Comparison of ENCODE assay signal across 19 cellular contexts in the genomic region with DNA sequence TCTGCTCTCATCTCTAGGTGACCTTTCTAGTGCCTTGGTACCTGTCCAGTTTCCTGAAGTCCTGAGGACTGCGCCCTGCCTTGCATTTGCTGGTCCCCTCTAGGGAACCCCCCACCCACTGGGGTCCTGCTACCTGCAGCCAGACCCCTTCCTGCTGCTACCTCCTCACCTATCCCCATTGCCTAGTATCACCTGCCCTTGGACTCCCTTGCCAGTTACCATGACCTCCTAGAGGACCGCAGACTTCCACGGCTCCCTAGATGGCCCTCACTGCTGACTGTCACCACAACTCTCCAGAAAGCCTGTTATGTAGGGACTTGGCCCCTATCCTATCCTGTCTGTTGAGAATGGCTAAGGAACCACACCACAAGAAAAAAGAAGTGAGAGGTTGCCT.
A peak's percentile ranks its signal among the peaks of the same experiment; 100 is the strongest.
DNase-seq lines count a peak whose midpoint lies in the region; ATAC-seq, FAIRE-seq and TF ChIP-seq lines count a peak whose summit lies in the region.
"Had no signal": no experiment of that assay in that cellular context is flagged by ENCODE, and none has a peak within 500 bp of the region (broad histone marks: within the 10 kb centered on the region; RNA-seq: fewer than 3 reads in every experiment).

No MANE protein-coding gene starts in this region.

- TF ChIP-seq EP300 in HepG2 (IDR thresholded peaks at IDR 0.05; ENCODE audit: low read depth in 2 of 2, low read length in 2 of 2) (no peak), HepG2 (CRISPR knock-in tag; IDR thresholded peaks at IDR 0.05; ENCODE audit: borderline replicate concordance) (no peak), gastroesophageal sphincter (IDR thresholded peaks at IDR 0.05) (no peak)

- H3K27ac ChIP-seq in HepG2 (ENCODE audit: extremely low read length, insufficient read depth, low read length) (no peak overlapping the region), right lobe of liver (no peak overlapping the region), gastroesophageal sphincter (peak overlapping the region in 3 of 4 donors; percentile 66 to 74 (median 72)), vagina (peak overlapping the region; percentile 59)
- H3K27ac ChIP-seq: BLaER1 treated with 17β-estradiol and CSF1 and Interleukin-3, amounts not matched to agents 10 nM and 100 nM; suprapubic skin had no signal

- H3K9ac ChIP-seq in HepG2 (ENCODE audit: insufficient read depth, low read depth, low read length): no peak overlapping the region
- H3K9ac ChIP-seq: BLaER1 treated with 17β-estradiol and CSF1 and Interleukin-3, amounts not matched to agents 10 nM and 100 nM had no signal

- peaks cover 5% of the 10 kb centered on the region for H3K9me3 Mint-ChIP-seq in nephron
- no peaks in the 10 kb centered on the region for H3K9me3 Mint-ChIP-seq in natural killer cell treated with Interleukin-12 subunit alpha and Interleukin-12 subunit beta and Interleukin-15 and Interleukin-18, amount 100 ng/mL, for 72 hours
- no peaks in the 10 kb centered on the region for H3K9me3 Mint-ChIP-seq in activated CD8-positive, alpha-beta T cell treated with anti-CD3 and anti-CD28 coated beads for 36 hours
- H3K9me3 Mint-ChIP-seq: activated naive CD8-positive, alpha-beta T cell treated with anti-CD3 and anti-CD28 coated beads, Interleukin-2, amount 50 U/mL, for 24 hours had no signal

- ATAC-seq in HepG2 (peak; percentile 49; the same call in 2 of the 3 replicates), right lobe of liver (no peak), gastroesophageal sphincter (peak; percentile 2), GM21529 (IDR thresholded peaks at IDR 0.05; ENCODE audit: unreplicated experiment) (no peak)
- no peak for ATAC-seq in natural killer cell treated with Interleukin-12 subunit alpha and Interleukin-12 subunit beta and Interleukin-15 and Interleukin-18, amount 100 ng/mL, for 72 hours
- ATAC-seq in activated CD8-positive, alpha-beta T cell treated with anti-CD3 and anti-CD28 coated beads for 36 hours: no peak
- ATAC-seq: activated naive CD8-positive, alpha-beta T cell treated with anti-CD3 and anti-CD28 coated beads, Interleukin-2, amount 50 U/mL, for 24 hours had no signal

- no TSS peak for BruUV-seq in HepG2 (replicated peaks; lab: Mats Ljungman, UMichigan)

- H3K27me3 ChIP-seq in HepG2 (ENCODE audit: control insufficient read depth in 1 of 2, insufficient read depth in 2 of 2, low read length in 2 of 2): no peaks in the 10 kb centered on the region
- H3K27me3 ChIP-seq in right lobe of liver: no peaks in the 10 kb centered on the region
- H3K27me3 ChIP-seq in gastroesophageal sphincter: no peaks in the 10 kb centered on the region
- no peaks in the 10 kb centered on the region for H3K27me3 ChIP-seq in vagina
- H3K27me3 ChIP-seq: suprapubic skin had no signal

- in situ Hi-C loops in HepG2 (cut with HindIII; ENCODE audit: extremely low pct_ligation_motif_present, low pct_unique_long_range_greater_than_20kb): no loop called here

- FAIRE-seq in HepG2 (lab: Jason Lieb, UNC): no peak
- FAIRE-seq: frontal cortex had no signal

- no peak overlapping the region for H3K4me3 ChIP-seq in HepG2 (replicated peaks in 1 of 3; ENCODE audit: insufficient read depth in 1 of 3, low read depth in 2 of 3, low read length in 3 of 3)
- H3K4me3 ChIP-seq in right lobe of liver: no peak overlapping the region
- no peak overlapping the region for H3K4me3 ChIP-seq in gastroesophageal sphincter
- no peak overlapping the region for H3K4me3 ChIP-seq in vagina
- H3K4me3 ChIP-seq: BLaER1 treated with 17β-estradiol and CSF1 and Interleukin-3, amounts not matched to agents 10 nM and 100 nM; suprapubic skin had no signal

- H2AFZ ChIP-seq in HepG2 (ENCODE audit: low read length): no peak overlapping the region

- H3K36me3 Mint-ChIP-seq in nephron (ENCODE audit: low read depth): no peaks in the 10 kb centered on the region
- H3K36me3 Mint-ChIP-seq in natural killer cell treated with Interleukin-12 subunit alpha and Interleukin-12 subunit beta and Interleukin-15 and Interleukin-18, amount 100 ng/mL, for 72 hours: no peaks in the 10 kb centered on the region
- no peaks in the 10 kb centered on the region for H3K36me3 Mint-ChIP-seq in activated CD8-positive, alpha-beta T cell treated with anti-CD3 and anti-CD28 coated beads for 36 hours (ENCODE audit: low read depth)

- 100% methylated on average over 1 of the region's 3 CpGs for WGBS in HepG2 (ENCODE audit: low lambda C conversion rate)
- WGBS in right lobe of liver (ENCODE audit: insufficient coverage, low coverage, low lambda C conversion rate, missing lambda C conversion rate): 52% methylated on average over 3 of the region's 3 CpGs
- WGBS in gastroesophageal sphincter (ENCODE audit: low coverage in 1 of 2), 2 donors: 86% methylated on average over 1 of the region's 3 CpGs; no CpG with 5 or more reads in 1 of the 2 donors

- peak overlapping the region; percentile 88 to 98 (median 97) for H3K27ac Mint-ChIP-seq in nephron
- no peak overlapping the region for H3K27ac Mint-ChIP-seq in natural killer cell treated with Interleukin-12 subunit alpha and Interleukin-12 subunit beta and Interleukin-15 and Interleukin-18, amount 100 ng/mL, for 72 hours
- H3K27ac Mint-ChIP-seq in activated CD8-positive, alpha-beta T cell treated with anti-CD3 and anti-CD28 coated beads for 36 hours: no peak overlapping the region
- H3K27ac Mint-ChIP-seq: activated naive CD8-positive, alpha-beta T cell treated with anti-CD3 and anti-CD28 coated beads, Interleukin-2, amount 50 U/mL, for 24 hours had no signal

- no peak for TF ChIP-seq RAD21 in HepG2 (CRISPR knock-in tag; IDR thresholded peaks at IDR 0.05)

- CTCF ChIA-PET in HepG2 (lab: Yijun Ruan, JAX; ENCODE audit: low intra/inter-chr PET ratio, low total read pairs): no interaction called here
- CTCF ChIA-PET in activated CD8-positive, alpha-beta T cell treated with anti-CD3 and anti-CD28 coated beads for 36 hours (lab: Charles Lee): no interaction called here

- H3K36me3 ChIP-seq in HepG2 (replicated peaks in 1 of 2; ENCODE audit: control insufficient read depth in 1 of 2, insufficient read depth in 2 of 2, low read length in 2 of 2): no peaks in the 10 kb centered on the region
- no peaks in the 10 kb centered on the region for H3K36me3 ChIP-seq in right lobe of liver
- H3K36me3 ChIP-seq in gastroesophageal sphincter: no peaks in the 10 kb centered on the region
- H3K36me3 ChIP-seq in vagina: no peaks in the 10 kb centered on the region
- H3K36me3 ChIP-seq: BLaER1 treated with 17β-estradiol and CSF1 and Interleukin-3, amounts not matched to agents 10 nM and 100 nM; suprapubic skin had no signal

- POLR2A ChIA-PET in HepG2 (lab: Yijun Ruan, JAX): no interaction called here
- POLR2A ChIA-PET in activated CD8-positive, alpha-beta T cell treated with anti-CD3 and anti-CD28 coated beads for 36 hours (lab: Charles Lee): no interaction called here

- no peaks in the 10 kb centered on the region for H3K27me3 Mint-ChIP-seq in nephron (ENCODE audit: low read depth)
- peaks cover 7 to 16% of the 10 kb centered on the region in 2 donors for H3K27me3 Mint-ChIP-seq in natural killer cell treated with Interleukin-12 subunit alpha and Interleukin-12 subunit beta and Interleukin-15 and Interleukin-18, amount 100 ng/mL, for 72 hours
- no peaks in the 10 kb centered on the region for H3K27me3 Mint-ChIP-seq in activated CD8-positive, alpha-beta T cell treated with anti-CD3 and anti-CD28 coated beads for 36 hours

- no peak overlapping the region for H3K4me2 ChIP-seq in HepG2 (ENCODE audit: low read depth, low read length)

- H3K4me3 Mint-ChIP-seq in nephron: peak overlapping the region in 1 of 3 experiments; percentile 22
- no peak overlapping the region for H3K4me3 Mint-ChIP-seq in natural killer cell treated with Interleukin-12 subunit alpha and Interleukin-12 subunit beta and Interleukin-15 and Interleukin-18, amount 100 ng/mL, for 72 hours
- H3K4me3 Mint-ChIP-seq in activated CD8-positive, alpha-beta T cell treated with anti-CD3 and anti-CD28 coated beads for 36 hours: no peak overlapping the region
- H3K4me3 Mint-ChIP-seq: activated naive CD8-positive, alpha-beta T cell treated with anti-CD3 and anti-CD28 coated beads, Interleukin-2, amount 50 U/mL, for 24 hours had no signal

- H3K9me3 ChIP-seq in HepG2 (ENCODE audit: low read length) (no peaks in the 10 kb centered on the region), right lobe of liver (no peaks in the 10 kb centered on the region), gastroesophageal sphincter (no peaks in the 10 kb centered on the region), vagina (no peaks in the 10 kb centered on the region)
- H3K9me3 ChIP-seq: BLaER1 treated with 17β-estradiol and CSF1 and Interleukin-3, amounts not matched to agents 10 nM and 100 nM; suprapubic skin had no signal

- intact Hi-C loops in HepG2 (cut with micrococcal nuclease; ENCODE audit: unreplicated experiment) (no loop called here), right lobe of liver (cut with DNase I) (no loop called here), vagina (cut with DNase I) (no loop called here)
- intact Hi-C loops in activated CD8-positive, alpha-beta T cell treated with anti-CD3 and anti-CD28 coated beads for 36 hours (cut with micrococcal nuclease): no loop called here

- H3K4me1 ChIP-seq in HepG2 (ENCODE audit: insufficient read depth, low read length): peaks cover 13% of the 10 kb centered on the region; the same call in 1 of the 2 replicates
- H3K4me1 ChIP-seq in right lobe of liver: no peaks in the 10 kb centered on the region
- peaks cover 0 to 38% (median 19%) of the 10 kb centered on the region in 3 donors for H3K4me1 ChIP-seq in gastroesophageal sphincter
- peaks cover 21% of the 10 kb centered on the region for H3K4me1 ChIP-seq in vagina

- TF ChIP-seq POLR2A in HepG2 (IDR thresholded peaks at IDR 0.05; ENCODE audit: insufficient read depth in 1 of 2, low read depth in 2 of 2, low read length in 2 of 2) (no peak), right lobe of liver (IDR thresholded peaks at IDR 0.05) (no peak), gastroesophageal sphincter (IDR thresholded peaks at IDR 0.05) (no peak), vagina (IDR thresholded peaks at IDR 0.05) (no peak)

- H3K4me1 Mint-ChIP-seq in nephron: peaks cover 34% of the 10 kb centered on the region
- no peaks in the 10 kb centered on the region for H3K4me1 Mint-ChIP-seq in natural killer cell treated with Interleukin-12 subunit alpha and Interleukin-12 subunit beta and Interleukin-15 and Interleukin-18, amount 100 ng/mL, for 72 hours (ENCODE audit: low read depth in 2 of 2)
- H3K4me1 Mint-ChIP-seq in activated CD8-positive, alpha-beta T cell treated with anti-CD3 and anti-CD28 coated beads for 36 hours (ENCODE audit: low read depth): no peaks in the 10 kb centered on the region
- H3K4me1 Mint-ChIP-seq: activated naive CD8-positive, alpha-beta T cell treated with anti-CD3 and anti-CD28 coated beads, Interleukin-2, amount 50 U/mL, for 24 hours had no signal

- H3K79me2 ChIP-seq in HepG2 (ENCODE audit: insufficient read depth, low read length): no peaks in the 10 kb centered on the region

- DNase-seq in HepG2 (ENCODE audit: low spot score) (no peak), right lobe of liver (no peak), vagina (ENCODE audit: extremely low spot score in 2 of 2) (peak; percentile 67 to 89)
- DNase-seq in natural killer cell treated with Interleukin-12 subunit alpha and Interleukin-12 subunit beta and Interleukin-15 and Interleukin-18, amount 100 ng/mL, for 72 hours (ENCODE audit: low spot score): no peak
- no peak for DNase-seq in activated CD8-positive, alpha-beta T cell treated with anti-CD3 and anti-CD28 coated beads for 36 hours
- DNase-seq: activated CD8-positive, alpha-beta memory T cell treated with anti-CD3 and anti-CD28 coated beads, Interleukin-2, amount 50 U/mL, for 48 hours; activated effector memory CD4-positive, alpha-beta T cell treated with Interleukin-2 at 50 U/mL for 16 hours; activated naive CD8-positive, alpha-beta T cell treated with anti-CD3 and anti-CD28 coated beads, Interleukin-2, amount 50 U/mL, for 24 hours; erythroblast; NCI-H187; NCI-H69; SIG-M5; T-helper 1 cell had no signal

- H4K20me1 ChIP-seq in HepG2 (ENCODE audit: insufficient read depth, low read length): no peaks in the 10 kb centered on the region
- H4K20me1 ChIP-seq: BLaER1 treated with 17β-estradiol and CSF1 and Interleukin-3, amounts not matched to agents 10 nM and 100 nM had no signal

- TF ChIP-seq CTCF in HepG2 (CRISPR knock-in tag; IDR thresholded peaks at IDR 0.05) (no peak), right lobe of liver (IDR thresholded peaks at IDR 0.05) (no peak), gastroesophageal sphincter (IDR thresholded peaks at IDR 0.05) (no peak), nephron (IDR thresholded peaks at IDR 0.05; ENCODE audit: unreplicated experiment in 3 of 3) (no peak), vagina (IDR thresholded peaks at IDR 0.05) (no peak)
- no peak for TF ChIP-seq CTCF in activated CD8-positive, alpha-beta T cell treated with anti-CD3 and anti-CD28 coated beads for 36 hours (IDR thresholded peaks at IDR 0.05)

Comparison
In these comparisons a context has a peak if more than half of its experiments do, and no peak if none do; other contexts are left out.
1. ATAC-seq: peak in HepG2 (single experiment) and gastroesophageal sphincter (single experiment); none in right lobe of liver (0 of 4), GM21529 (single experiment), natural killer cell treated with Interleukin-12 subunit alpha and Interleukin-12 subunit beta and Interleukin-15 and Interleukin-18, amount 100 ng/mL, for 72 hours (0 of 2) and activated CD8-positive, alpha-beta T cell treated with anti-CD3 and anti-CD28 coated beads for 36 hours (single experiment).
2. DNase-seq: peak in vagina (2 of 2); none in HepG2 (single experiment), right lobe of liver (0 of 3), natural killer cell treated with Interleukin-12 subunit alpha and Interleukin-12 subunit beta and Interleukin-15 and Interleukin-18, amount 100 ng/mL, for 72 hours (single experiment) and activated CD8-positive, alpha-beta T cell treated with anti-CD3 and anti-CD28 coated beads for 36 hours (single experiment).
3. H3K27ac ChIP-seq: peak in gastroesophageal sphincter (3 of 4) and vagina (single experiment); none in HepG2 (single experiment) and right lobe of liver (0 of 3).
4. H3K27ac Mint-ChIP-seq: peak in nephron (3 of 3); none in natural killer cell treated with Interleukin-12 subunit alpha and Interleukin-12 subunit beta and Interleukin-15 and Interleukin-18, amount 100 ng/mL, for 72 hours (0 of 2) and activated CD8-positive, alpha-beta T cell treated with anti-CD3 and anti-CD28 coated beads for 36 hours (single experiment).